Comparison of ENCODE assay signal across 16 cellular contexts in genomic region chr16:71250461-71251232, GRCh38. TPM values are rescaled to one million over a fixed set of nuclear protein-coding genes. Genes with fewer than 3 reads are reported as not detected.
DNase-seq lines count a peak whose midpoint lies in the region; ATAC-seq and TF ChIP-seq lines count a peak whose summit lies in the region.
"Had no signal": no experiment of that assay in that cellular context is flagged by ENCODE, and none has a peak within 500 bp of the region (broad histone marks: within the 10 kb centered on the region; RNA-seq: fewer than 3 reads in every experiment).

No MANE protein-coding gene starts in this region.

- TF ChIP-seq POLR2A in transverse colon (IDR thresholded peaks at IDR 0.05) (no peak), testis (IDR thresholded peaks at IDR 0.05) (no peak)

- H3K79me2 ChIP-seq in GM23248 (ENCODE audit: insufficient read depth) = no peaks in the 10 kb centered on the region

- ATAC-seq in esophagus mucosa = peak; percentile 97
- ATAC-seq in left lobe of liver = peak; percentile 59

- H3K27ac ChIP-seq in GM23248 (no peak overlapping the region), transverse colon (no peak overlapping the region), testis (no peak overlapping the region)
- H3K27ac ChIP-seq: BLaER1 treated with 17β-estradiol and CSF1 and Interleukin-3, amounts not matched to agents 10 nM and 100 nM had no signal

- in situ Hi-C loops in GM23248 (cut with MboI) = no loop called here
- in situ Hi-C loops in transverse colon (cut with MboI; ENCODE audit: low pct_ligation_motif_present in 1 of 4, low pct_unique_long_range_greater_than_20kb in 1 of 4, low sequenced_read_pairs in 3 of 4) = no loop called here

- intact Hi-C loops in MCF 10A (cut with micrococcal nuclease) = no loop called here
- intact Hi-C loops in transverse colon (cut with DNase I; ENCODE audit: low total_unique reads) = no loop called here
- intact Hi-C loops in testis (cut with DNase I; ENCODE audit: low total_unique reads) = no loop called here

- TF ChIP-seq CTCF in MCF 10A (IDR thresholded peaks at IDR 0.05; ENCODE audit: unreplicated experiment) = no peak
- TF ChIP-seq CTCF in transverse colon (IDR thresholded peaks at IDR 0.05) = no peak
- TF ChIP-seq CTCF in testis (IDR thresholded peaks at IDR 0.05) = no peak

- H3K9ac ChIP-seq in GM23248 = no peak overlapping the region
- H3K9ac ChIP-seq: BLaER1 treated with 17β-estradiol and CSF1 and Interleukin-3, amounts not matched to agents 10 nM and 100 nM had no signal

- H3K27me3 Mint-ChIP-seq in MCF 10A (ENCODE audit: insufficient read depth, unreplicated experiment) = no peaks in the 10 kb centered on the region

- no peaks in the 10 kb centered on the region for H3K9me2 ChIP-seq in GM23248 (ENCODE audit: insufficient read depth)

- H3K9me3 Mint-ChIP-seq in MCF 10A (ENCODE audit: unreplicated experiment) = peaks cover 9% of the 10 kb centered on the region

- no peaks in the 10 kb centered on the region for H3K36me3 Mint-ChIP-seq in MCF 10A (ENCODE audit: insufficient read depth, unreplicated experiment)
- H3K36me3 Mint-ChIP-seq: IgD-negative memory B cell had no signal

- no peaks in the 10 kb centered on the region for H4K20me1 ChIP-seq in GM23248 (ENCODE audit: insufficient read depth)
- H4K20me1 ChIP-seq: BLaER1 treated with 17β-estradiol and CSF1 and Interleukin-3, amounts not matched to agents 10 nM and 100 nM had no signal

- H3K9me3 ChIP-seq in GM23248 (ENCODE audit: low read depth) (no peaks in the 10 kb centered on the region), transverse colon (no peaks in the 10 kb centered on the region), testis (no peaks in the 10 kb centered on the region)

- no peaks in the 10 kb centered on the region for H3K4me1 Mint-ChIP-seq in MCF 10A (ENCODE audit: insufficient read depth, unreplicated experiment)

- H3K4me3 Mint-ChIP-seq in MCF 10A (ENCODE audit: unreplicated experiment) = no peak overlapping the region
- H3K4me3 Mint-ChIP-seq: IgD-negative memory B cell had no signal

- no peaks in the 10 kb centered on the region for H3K36me3 ChIP-seq in GM23248 (ENCODE audit: low read depth)
- H3K36me3 ChIP-seq in transverse colon = no peaks in the 10 kb centered on the region
- H3K36me3 ChIP-seq in testis (ENCODE audit: low read depth, missing control alignments) = no peaks in the 10 kb centered on the region
- H3K36me3 ChIP-seq: BLaER1 treated with 17β-estradiol and CSF1 and Interleukin-3, amounts not matched to agents 10 nM and 100 nM had no signal

- CTCF ChIA-PET in MCF 10A (lab: Yijun Ruan, JAX) (interaction anchor here (0.6 to 1.5 kb wide), 2 partner anchors 108 to 160 kb away, joined by 3 read pairs; partner anchors contain the start of gene CALB2), HEK293T (lab: Yijun Ruan, JAX) (no interaction called here)

- WGBS in GM23248 (ENCODE audit: low coverage in 1 of 2, low lambda C conversion rate in 2 of 2, missing lambda C conversion rate in 2 of 2), 2 experiments = 48 to 54% methylated on average over 5 of the region's 5 CpGs
- 50 to 82% methylated on average over 1 to 5 of the region's 5 CpGs for WGBS in transverse colon (ENCODE audit: low coverage in 1 of 2), 2 donors
- 83 to 88% methylated on average over 5 of the region's 5 CpGs for WGBS in testis, 2 donors

- no peak overlapping the region for H2AFZ ChIP-seq in GM23248

- no peak for TF ChIP-seq EP300 in transverse colon (IDR thresholded peaks at IDR 0.05; ENCODE audit: low read depth)

- DNase-seq in GM23248 (peak; percentile 10), MCF 10A (ENCODE audit: unreplicated experiment) (peak; percentile 19), left lobe of liver (ENCODE audit: low spot score) (no peak), HEK293T (ENCODE audit: extremely low spot score) (no peak), transverse colon (no peak), SHP77 treated with DMSO at 0.1 percent for 48 hours (lab: John Stamatoyannopoulos, UW) (no peak), testis (no peak)
- DNase-seq: DMS 273 treated with DMSO at 0.1 percent for 48 hours, Kasumi-1, NCI-H1417 treated with DMSO at 0.1 percent for 48 hours, NCI-H1930, NCI-H69, OCI-M1 had no signal

- H3K4me2 ChIP-seq in GM23248 (ENCODE audit: unreplicated experiment) = no peak overlapping the region

- H3K4me3 ChIP-seq in GM23248 (no peak overlapping the region), transverse colon (no peak overlapping the region), testis (no peak overlapping the region)
- H3K4me3 ChIP-seq: BLaER1 treated with 17β-estradiol and CSF1 and Interleukin-3, amounts not matched to agents 10 nM and 100 nM had no signal

- no TSS peak for BruUV-seq in MCF 10A (replicated peaks; lab: Mats Ljungman, UMichigan)

- H3K4me1 ChIP-seq in GM23248 (ENCODE audit: insufficient read depth) = no peaks in the 10 kb centered on the region
- no peaks in the 10 kb centered on the region for H3K4me1 ChIP-seq in transverse colon
- H3K4me1 ChIP-seq in testis = no peaks in the 10 kb centered on the region

- POLR2A ChIA-PET in MCF 10A (lab: Yijun Ruan, JAX) = interaction anchor here (1.2 kb wide), 1 partner anchor 18 kb away, joined by 4 read pairs; no protein-coding TSS in a partner anchor
- POLR2A ChIA-PET in HEK293T (lab: Yijun Ruan, JAX) = no interaction called here

- H3F3A ChIP-seq in GM23248 (ENCODE audit: insufficient read depth) = no peaks in the 10 kb centered on the region

- no peaks in the 10 kb centered on the region for H3K27me3 ChIP-seq in GM23248 (replicated peaks; ENCODE audit: insufficient read depth)
- no peaks in the 10 kb centered on the region for H3K27me3 ChIP-seq in transverse colon
- no peaks in the 10 kb centered on the region for H3K27me3 ChIP-seq in testis
- H3K27me3 ChIP-seq: BLaER1 treated with 17β-estradiol and CSF1 and Interleukin-3, amounts not matched to agents 10 nM and 100 nM had no signal

- H3K27ac Mint-ChIP-seq in MCF 10A (ENCODE audit: low read depth, unreplicated experiment) = no peak overlapping the region
- H3K27ac Mint-ChIP-seq: IgD-negative memory B cell had no signal

TF ChIP-seq in HEK293T, 16 proteins besides CTCF, POLR2A, EP300 and RAD21:
- TF ChIP-seq TARDBP (IDR thresholded peaks at IDR 0.05) (no peak), FOXK2 (IDR thresholded peaks at IDR 0.05) (no peak), CTBP1 (IDR thresholded peaks at IDR 0.05; ENCODE audit: borderline replicate concordance) (no peak)

RNA-seq across cellular contexts. Expression of gene HYDIN, which starts 20.1 kb away (rescaled TPM):
- 0.54 TPM in 1 of 2 replicates, not detected in the other for total RNA-seq in GM23248 (2014; rRNA removed; shearing (Covaris generic))
- polyA plus RNA-seq in GM23248 (2016; fragmentation: Nextera tagmentation; extraction: Ambion mirVana) (0.10 and 0.50 TPM in 2 replicates), testis (ENCODE audit: insufficient read depth, low read depth, low replicate concordance) (30.3 TPM)
- total RNA-seq in MCF 10A (2022) (0.35 TPM in 1 of 2 replicates, not detected in the other), esophagus mucosa (0.20 TPM), left lobe of liver (0.28 TPM), transverse colon (1 to 10 TPM in 2 of 4 donors, under 1 TPM in 1, not detected in 1; 0.16 to 2.0 (median 1.4) TPM), testis (10 to 100 TPM; 29.6 to 54.7 TPM)
- polyA plus RNA-seq: IgD-negative memory B cell had no signal

RNA-seq across cellular contexts. Expression of gene CMTR2, which starts 38.6 kb away (rescaled TPM):
- total RNA-seq in GM23248 (2014; rRNA removed; shearing (Covaris generic)) = 29.1 and 43.5 TPM in 2 replicates
- 12.6 and 13.7 TPM in 2 replicates for polyA plus RNA-seq in GM23248 (2016; fragmentation: Nextera tagmentation; extraction: Ambion mirVana)
- 25.6 and 27.7 TPM in 2 replicates for total RNA-seq in MCF 10A (2022)
- 18.7 TPM for total RNA-seq in esophagus mucosa
- total RNA-seq in left lobe of liver = 9.3 TPM
- total RNA-seq in transverse colon = 10 to 100 TPM; 10.5 to 36.7 (median 26.6) TPM
- 10 to 100 TPM; 25.8 to 36.8 TPM for total RNA-seq in testis
- polyA plus RNA-seq in testis (ENCODE audit: insufficient read depth, low read depth, low replicate concordance) = 22.2 TPM

Comparison
In these comparisons a context has a peak if more than half of its experiments do, and no peak if none do; other contexts are left out.
1. DNase-seq: peak in GM23248 (single experiment) and MCF 10A (single experiment); none in left lobe of liver (single experiment), HEK293T (single experiment), transverse colon (single experiment), SHP77 treated with DMSO at 0.1 percent for 48 hours (single experiment) and testis (single experiment).
2. RNA of gene HYDIN, which starts 20.1 kb away (total RNA-seq): 29.6 to 54.7 TPM in testis; 0.16 to 2.0 TPM in transverse colon, 0.54 TPM in GM23248, 0.35 TPM in MCF 10A, 0.28 TPM in left lobe of liver (single experiment) and 0.20 TPM in esophagus mucosa (single experiment); every median in the first group is over 10 times any median in the second.